Comparison of ENCODE assay signal across 9 cellular contexts in the genomic region with DNA sequence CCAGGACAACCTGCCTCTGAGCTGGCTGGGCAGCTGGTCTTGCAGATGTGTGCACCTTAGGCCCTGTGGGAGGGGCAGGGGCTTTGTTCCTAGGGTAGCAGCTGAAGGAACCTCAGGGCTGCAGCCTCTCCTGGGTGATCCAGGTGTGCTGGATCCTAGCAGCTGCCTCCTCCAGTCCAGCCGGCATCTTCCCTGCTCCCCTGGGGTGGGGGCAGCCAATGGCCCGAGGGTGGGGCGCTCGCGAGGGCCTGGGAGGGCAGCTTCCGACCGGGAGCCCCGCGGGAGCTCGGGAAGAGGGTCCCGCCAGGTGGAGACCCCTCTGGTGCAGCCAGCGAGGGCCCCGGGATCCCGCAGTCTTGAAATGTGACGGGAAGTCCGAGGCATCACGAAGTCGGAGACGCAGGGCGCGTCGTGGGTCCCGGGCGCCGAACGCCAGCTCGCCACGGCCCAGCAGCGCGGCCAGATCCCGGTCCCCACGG. TPM values are rescaled to one million over a fixed set of nuclear protein-coding genes. Genes with fewer than 3 reads are reported as not detected.
DNase-seq lines count a peak whose midpoint lies in the region; ATAC-seq and TF ChIP-seq lines count a peak whose summit lies in the region.
"Had no signal": no experiment of that assay in that cellular context is flagged by ENCODE, and none has a peak within 500 bp of the region (broad histone marks: within the 10 kb centered on the region; RNA-seq: fewer than 3 reads in every experiment).

No MANE protein-coding gene starts in this region.

- H4K20me1 ChIP-seq in BLaER1 treated with 17β-estradiol and CSF1 and Interleukin-3, amounts not matched to agents 10 nM and 100 nM, result no peaks in the 10 kb centered on the region

- no peak for DNase-seq in NT2/D1 (ENCODE audit: low read depth, low spot score)
- no peak for DNase-seq in esophagus squamous epithelium (lab: John Stamatoyannopoulos, UW)
- DNase-seq in NCI-H1092 (lab: John Stamatoyannopoulos, UW), result no peak
- no peak for DNase-seq in stimulated activated CD8-positive, alpha-beta memory T cell treated with anti-CD3 and anti-CD28 coated beads, Interleukin-4, amount 100 ng/mL, for 48 hours
- DNase-seq in NCI-H1694 (lab: John Stamatoyannopoulos, UW), result no peak

- H3K9me3 ChIP-seq in BLaER1 treated with 17β-estradiol and CSF1 and Interleukin-3, amounts not matched to agents 10 nM and 100 nM (replicated peaks in 1 of 11), result no peaks in the 10 kb centered on the region
- H3K9me3 ChIP-seq in NT2/D1 (ENCODE audit: insufficient read depth, low read length) (no peaks in the 10 kb centered on the region), esophagus squamous epithelium (no peaks in the 10 kb centered on the region), neutrophil (no peaks in the 10 kb centered on the region)

- TF ChIP-seq CTCF in esophagus squamous epithelium (IDR thresholded peaks at IDR 0.05) (no peak), neutrophil (IDR thresholded peaks at IDR 0.05) (no peak)

- intact Hi-C loops in esophagus squamous epithelium (cut with DNase I), result no loop called here

- 66% methylated on average over 16 of the region's 32 CpGs; no CpG with 5 or more reads in 1 of the 2 donors for WGBS in esophagus squamous epithelium, 2 donors

- H3K9ac ChIP-seq in BLaER1 treated with 17β-estradiol and CSF1 and Interleukin-3, amounts not matched to agents 10 nM and 100 nM, result peak overlapping the region; percentile 72 to 83 (median 78); a peak in 20 of 22 replicates
- H3K9ac ChIP-seq in NT2/D1 (ENCODE audit: insufficient read length, low read depth), result peak overlapping the region; percentile 81

- H3K27me3 ChIP-seq in BLaER1 treated with 17β-estradiol and CSF1 and Interleukin-3, amounts not matched to agents 10 nM and 100 nM, result no peaks in the 10 kb centered on the region
- H3K27me3 ChIP-seq in NT2/D1 (ENCODE audit: insufficient read depth, insufficient read length), result no peaks in the 10 kb centered on the region
- H3K27me3 ChIP-seq in esophagus squamous epithelium, result peaks cover 0 to 24% (median 0%) of the 10 kb centered on the region in 4 donors
- peaks cover 31% of the 10 kb centered on the region for H3K27me3 ChIP-seq in neutrophil

- H3K4me3 ChIP-seq in BLaER1 treated with 17β-estradiol and CSF1 and Interleukin-3, amounts not matched to agents 10 nM and 100 nM, result peak overlapping the region; percentile 50 to 74 (median 64)
- H3K4me3 ChIP-seq in NT2/D1 (ENCODE audit: insufficient read length, low read depth) (peak overlapping the region; percentile 66), esophagus squamous epithelium (peak overlapping the region; percentile 40 to 77 (median 53)), neutrophil (ENCODE audit: low read depth in 1 of 2, low read length in 1 of 2) (peak overlapping the region; percentile 80 to 98)

- no peak for TF ChIP-seq POLR2A in esophagus squamous epithelium (IDR thresholded peaks at IDR 0.05)

- H3K4me2 ChIP-seq in BLaER1 treated with 17β-estradiol and CSF1 and Interleukin-3, amounts not matched to agents 10 nM and 100 nM, result peak overlapping the region; percentile 75 to 97 (median 92)

- ATAC-seq in GM18873 (IDR thresholded peaks at IDR 0.05; ENCODE audit: low FRiP score, unreplicated experiment), result no peak

- peak overlapping the region in 8 of 11 experiments; percentile 12 to 89 (median 86); a peak in 11 of 22 replicates for H3K27ac ChIP-seq in BLaER1 treated with 17β-estradiol and CSF1 and Interleukin-3, amounts not matched to agents 10 nM and 100 nM
- peak overlapping the region; percentile 85 to 92 (median 88) for H3K27ac ChIP-seq in esophagus squamous epithelium
- peak overlapping the region; percentile 95 for H3K27ac ChIP-seq in neutrophil

- peaks cover 60 to 74% (median 71%) of the 10 kb centered on the region in 10 experiments for H3K4me1 ChIP-seq in BLaER1 treated with 17β-estradiol and CSF1 and Interleukin-3, amounts not matched to agents 10 nM and 100 nM
- H3K4me1 ChIP-seq in NT2/D1 (ENCODE audit: insufficient read depth, insufficient read length) (peaks cover 25% of the 10 kb centered on the region), esophagus squamous epithelium (peaks cover 26 to 78% (median 30%) of the 10 kb centered on the region in 3 donors), neutrophil (ENCODE audit: control insufficient read depth in 1 of 2, insufficient read depth in 1 of 2, low read depth in 1 of 2, low read length in 1 of 2) (peaks cover 62 to 66% of the 10 kb centered on the region in 2 experiments)

- H3K36me3 ChIP-seq in BLaER1 treated with 17β-estradiol and CSF1 and Interleukin-3, amounts not matched to agents 10 nM and 100 nM, result peaks cover 0 to 14% (median 8%) of the 10 kb centered on the region in 11 experiments; a peak in 10 of 22 replicates
- H3K36me3 ChIP-seq in NT2/D1 (ENCODE audit: insufficient read depth, insufficient read length, low read length), result no peaks in the 10 kb centered on the region
- H3K36me3 ChIP-seq in esophagus squamous epithelium, result no peaks in the 10 kb centered on the region
- H3K36me3 ChIP-seq in neutrophil, result peaks cover 22% of the 10 kb centered on the region

RNA-seq across cellular contexts. Expression of gene IFITM1, which starts 1.7 kb away (rescaled TPM):
- total RNA-seq in esophagus squamous epithelium, result 100 to 1,000 TPM in 1 of 4 donors, 10 to 100 TPM in 3; 26.3 to 133 (median 60.0) TPM

RNA-seq across cellular contexts. Expression of gene IFITM3, which starts 5.1 kb away (rescaled TPM):
- 100 to 1,000 TPM in 2 of 4 donors, 10 to 100 TPM in 2; 45.3 to 159 (median 113) TPM for total RNA-seq in esophagus squamous epithelium

RNA-seq across cellular contexts. Expression of gene IFITM2, which starts 7.9 kb away (rescaled TPM):
- 10 to 100 TPM; 14.4 to 67.5 (median 50.3) TPM for total RNA-seq in esophagus squamous epithelium

RNA-seq across cellular contexts. Expression of gene IFITM5, which starts 16.2 kb away (rescaled TPM):
- total RNA-seq in esophagus squamous epithelium, result not detected
- total RNA-seq: omental fat pad had no signal

RNA-seq across cellular contexts. Expression of gene PGGHG, which starts 26.6 kb away (rescaled TPM):
- 10 to 100 TPM in 1 of 4 donors, 1 to 10 TPM in 3; 5.3 to 15.3 (median 5.9) TPM for total RNA-seq in esophagus squamous epithelium
